In genomic region chr1:16915627-16915973, GRCh38 we compare ENCODE assay signal across 1 cellular context.
TF ChIP-seq lines count a peak whose summit lies in the region.

No MANE protein-coding gene starts in this region.

TF ChIP-seq in GM23338, 12 proteins besides CTCF, POLR2A, EP300 and RAD21 (continued from another document):
- TF ChIP-seq ZNF462 (CRISPR knock-in tag; IDR thresholded peaks at IDR 0.05) (no peak), EZH2 (IDR thresholded peaks at IDR 0.05; ENCODE audit: low read depth, unreplicated experiment) (no peak), ETS1 (IDR thresholded peaks at IDR 0.05) (no peak), NANOG (IDR thresholded peaks at IDR 0.05; ENCODE audit: borderline replicate concordance) (no peak), JUNB (IDR thresholded peaks at IDR 0.05; ENCODE audit: unreplicated experiment) (no peak), STAT1 (IDR thresholded peaks at IDR 0.05; ENCODE audit: unreplicated experiment) (no peak), ZNF114 (CRISPR knock-in tag; IDR thresholded peaks at IDR 0.05) (no peak), POLR2AphosphoS5 (IDR thresholded peaks at IDR 0.05; ENCODE audit: low read depth) (no peak)
